Comparison of ENCODE assay signal across 1 cellular context in the genomic region with DNA sequence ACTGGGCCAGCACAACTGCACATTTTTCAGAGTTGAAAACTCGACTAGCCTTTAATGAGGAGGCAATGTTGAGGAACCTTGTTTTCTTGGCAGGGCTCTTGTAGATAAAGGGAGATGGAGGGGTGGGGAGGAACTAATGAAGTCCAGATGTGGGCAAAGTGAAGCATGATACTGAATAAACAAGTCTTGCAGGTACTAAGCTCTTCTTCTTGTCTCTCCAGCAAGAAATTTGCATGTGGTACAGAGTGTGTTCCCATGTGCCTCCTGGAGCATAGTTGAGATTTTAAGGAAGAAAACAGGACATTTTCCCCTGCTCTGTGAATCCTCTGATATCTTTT.
TF ChIP-seq lines count a peak whose summit lies in the region.

No MANE protein-coding gene starts in this region.

TF ChIP-seq in HEK293, 187 proteins besides CTCF, POLR2A, EP300 and RAD21 (continued from another document):
- TF ChIP-seq, protein P1, sequence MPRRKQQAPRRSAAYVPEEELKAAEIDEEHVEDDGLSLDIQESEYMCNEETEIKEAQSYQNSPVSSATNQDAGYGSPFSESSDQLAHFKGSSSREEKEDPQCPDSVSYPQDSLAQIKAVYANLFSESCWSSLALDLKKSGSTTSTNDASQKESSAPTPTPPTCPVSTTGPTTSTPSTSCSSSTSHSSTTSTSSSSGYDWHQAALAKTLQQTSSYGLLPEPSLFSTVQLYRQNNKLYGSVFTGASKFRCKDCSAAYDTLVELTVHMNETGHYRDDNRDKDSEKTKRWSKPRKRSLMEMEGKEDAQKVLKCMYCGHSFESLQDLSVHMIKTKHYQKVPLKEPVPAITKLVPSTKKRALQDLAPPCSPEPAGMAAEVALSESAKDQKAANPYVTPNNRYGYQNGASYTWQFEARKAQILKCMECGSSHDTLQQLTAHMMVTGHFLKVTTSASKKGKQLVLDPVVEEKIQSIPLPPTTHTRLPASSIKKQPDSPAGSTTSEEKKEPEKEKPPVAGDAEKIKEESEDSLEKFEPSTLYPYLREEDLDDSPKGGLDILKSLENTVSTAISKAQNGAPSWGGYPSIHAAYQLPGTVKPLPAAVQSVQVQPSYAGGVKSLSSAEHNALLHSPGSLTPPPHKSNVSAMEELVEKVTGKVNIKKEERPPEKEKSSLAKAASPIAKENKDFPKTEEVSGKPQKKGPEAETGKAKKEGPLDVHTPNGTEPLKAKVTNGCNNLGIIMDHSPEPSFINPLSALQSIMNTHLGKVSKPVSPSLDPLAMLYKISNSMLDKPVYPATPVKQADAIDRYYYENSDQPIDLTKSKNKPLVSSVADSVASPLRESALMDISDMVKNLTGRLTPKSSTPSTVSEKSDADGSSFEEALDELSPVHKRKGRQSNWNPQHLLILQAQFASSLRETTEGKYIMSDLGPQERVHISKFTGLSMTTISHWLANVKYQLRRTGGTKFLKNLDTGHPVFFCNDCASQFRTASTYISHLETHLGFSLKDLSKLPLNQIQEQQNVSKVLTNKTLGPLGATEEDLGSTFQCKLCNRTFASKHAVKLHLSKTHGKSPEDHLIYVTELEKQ (tag by site-specific recombination; IDR thresholded peaks at IDR 0.05; ENCODE audit: borderline replicate concordance), result peak; percentile 72; the same call in 1 of the 2 replicates
- no peak for TF ChIP-seq ZNF660 (tag by site-specific recombination; IDR thresholded peaks at IDR 0.05)
- no peak for TF ChIP-seq ZNF488 (tag by site-specific recombination; IDR thresholded peaks at IDR 0.05)
- no peak for TF ChIP-seq ZNF48 (tag by site-specific recombination; IDR thresholded peaks at IDR 0.05)
- TF ChIP-seq ZBTB1 (tag by site-specific recombination; IDR thresholded peaks at IDR 0.05), result no peak
- TF ChIP-seq, protein P2, sequence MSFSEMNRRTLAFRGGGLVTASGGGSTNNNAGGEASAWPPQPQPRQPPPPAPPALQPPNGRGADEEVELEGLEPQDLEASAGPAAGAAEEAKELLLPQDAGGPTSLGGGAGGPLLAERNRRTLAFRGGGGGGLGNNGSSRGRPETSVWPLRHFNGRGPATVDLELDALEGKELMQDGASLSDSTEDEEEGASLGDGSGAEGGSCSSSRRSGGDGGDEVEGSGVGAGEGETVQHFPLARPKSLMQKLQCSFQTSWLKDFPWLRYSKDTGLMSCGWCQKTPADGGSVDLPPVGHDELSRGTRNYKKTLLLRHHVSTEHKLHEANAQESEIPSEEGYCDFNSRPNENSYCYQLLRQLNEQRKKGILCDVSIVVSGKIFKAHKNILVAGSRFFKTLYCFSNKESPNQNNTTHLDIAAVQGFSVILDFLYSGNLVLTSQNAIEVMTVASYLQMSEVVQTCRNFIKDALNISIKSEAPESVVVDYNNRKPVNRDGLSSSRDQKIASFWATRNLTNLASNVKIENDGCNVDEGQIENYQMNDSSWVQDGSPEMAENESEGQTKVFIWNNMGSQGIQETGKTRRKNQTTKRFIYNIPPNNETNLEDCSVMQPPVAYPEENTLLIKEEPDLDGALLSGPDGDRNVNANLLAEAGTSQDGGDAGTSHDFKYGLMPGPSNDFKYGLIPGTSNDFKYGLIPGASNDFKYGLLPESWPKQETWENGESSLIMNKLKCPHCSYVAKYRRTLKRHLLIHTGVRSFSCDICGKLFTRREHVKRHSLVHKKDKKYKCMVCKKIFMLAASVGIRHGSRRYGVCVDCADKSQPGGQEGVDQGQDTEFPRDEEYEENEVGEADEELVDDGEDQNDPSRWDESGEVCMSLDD (tag by site-specific recombination; IDR thresholded peaks at IDR 0.05), result no peak
- 0 out of 2 replicates have a peak, but pooled peaks have one; percentile 24 for TF ChIP-seq ZNF629 (tag by site-specific recombination; IDR thresholded peaks at IDR 0.05)
- TF ChIP-seq ZSCAN16 (tag by site-specific recombination; IDR thresholded peaks at IDR 0.05), result no peak
- TF ChIP-seq, protein P3, sequence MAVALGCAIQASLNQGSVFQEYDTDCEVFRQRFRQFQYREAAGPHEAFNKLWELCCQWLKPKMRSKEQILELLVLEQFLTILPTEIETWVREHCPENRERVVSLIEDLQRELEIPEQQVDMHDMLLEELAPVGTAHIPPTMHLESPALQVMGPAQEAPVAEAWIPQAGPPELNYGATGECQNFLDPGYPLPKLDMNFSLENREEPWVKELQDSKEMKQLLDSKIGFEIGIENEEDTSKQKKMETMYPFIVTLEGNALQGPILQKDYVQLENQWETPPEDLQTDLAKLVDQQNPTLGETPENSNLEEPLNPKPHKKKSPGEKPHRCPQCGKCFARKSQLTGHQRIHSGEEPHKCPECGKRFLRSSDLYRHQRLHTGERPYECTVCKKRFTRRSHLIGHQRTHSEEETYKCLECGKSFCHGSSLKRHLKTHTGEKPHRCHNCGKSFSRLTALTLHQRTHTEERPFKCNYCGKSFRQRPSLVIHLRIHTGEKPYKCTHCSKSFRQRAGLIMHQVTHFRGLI (tag by site-specific recombination; IDR thresholded peaks at IDR 0.05), result 0 out of 2 replicates have a peak, but pooled peaks have one; percentile 12
- TF ChIP-seq ZNF792 (tag by site-specific recombination; IDR thresholded peaks at IDR 0.05), result no peak
- TF ChIP-seq ZNF658 (tag by site-specific recombination; IDR thresholded peaks at IDR 0.05), result no peak
- TF ChIP-seq ZFP41 (tag by site-specific recombination; IDR thresholded peaks at IDR 0.05; ENCODE audit: borderline replicate concordance), result no peak
- TF ChIP-seq ZNF580 (tag by site-specific recombination; IDR thresholded peaks at IDR 0.05), result no peak
- peak; percentile 94 for TF ChIP-seq WT1 (tag by site-specific recombination; IDR thresholded peaks at IDR 0.05)
- TF ChIP-seq ZBTB44 (tag by site-specific recombination; IDR thresholded peaks at IDR 0.05), result peak; percentile 63
- TF ChIP-seq ZNF157 (tag by site-specific recombination; IDR thresholded peaks at IDR 0.05), result no peak
- 0 out of 2 replicates have a peak, but pooled peaks have one; percentile 14 for TF ChIP-seq ZSCAN23 (tag by site-specific recombination; IDR thresholded peaks at IDR 0.05)
- TF ChIP-seq, protein P4, sequence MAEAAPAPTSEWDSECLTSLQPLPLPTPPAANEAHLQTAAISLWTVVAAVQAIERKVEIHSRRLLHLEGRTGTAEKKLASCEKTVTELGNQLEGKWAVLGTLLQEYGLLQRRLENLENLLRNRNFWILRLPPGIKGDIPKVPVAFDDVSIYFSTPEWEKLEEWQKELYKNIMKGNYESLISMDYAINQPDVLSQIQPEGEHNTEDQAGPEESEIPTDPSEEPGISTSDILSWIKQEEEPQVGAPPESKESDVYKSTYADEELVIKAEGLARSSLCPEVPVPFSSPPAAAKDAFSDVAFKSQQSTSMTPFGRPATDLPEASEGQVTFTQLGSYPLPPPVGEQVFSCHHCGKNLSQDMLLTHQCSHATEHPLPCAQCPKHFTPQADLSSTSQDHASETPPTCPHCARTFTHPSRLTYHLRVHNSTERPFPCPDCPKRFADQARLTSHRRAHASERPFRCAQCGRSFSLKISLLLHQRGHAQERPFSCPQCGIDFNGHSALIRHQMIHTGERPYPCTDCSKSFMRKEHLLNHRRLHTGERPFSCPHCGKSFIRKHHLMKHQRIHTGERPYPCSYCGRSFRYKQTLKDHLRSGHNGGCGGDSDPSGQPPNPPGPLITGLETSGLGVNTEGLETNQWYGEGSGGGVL (tag by site-specific recombination; IDR thresholded peaks at IDR 0.05), result peak; percentile 65
- TF ChIP-seq IKZF3 (tag by site-specific recombination; IDR thresholded peaks at IDR 0.05), result 0 out of 2 replicates have a peak, but pooled peaks have one; percentile 8
- TF ChIP-seq OVOL3 (tag by site-specific recombination; IDR thresholded peaks at IDR 0.05), result peak; percentile 67
- peak; percentile 60; the same call in 1 of the 2 replicates for TF ChIP-seq ZXDB (tag by site-specific recombination; IDR thresholded peaks at IDR 0.05)
- TF ChIP-seq ZNF24 (tag by site-specific recombination; IDR thresholded peaks at IDR 0.05), result 0 out of 2 replicates have a peak, but pooled peaks have one; percentile 64
- no peak for TF ChIP-seq ZNF292 (tag by site-specific recombination; IDR thresholded peaks at IDR 0.05; ENCODE audit: borderline replicate concordance, low read depth)
- no peak for TF ChIP-seq ZNF544 (tag by site-specific recombination; IDR thresholded peaks at IDR 0.05)
- no peak for TF ChIP-seq SP2 (tag by site-specific recombination; IDR thresholded peaks at IDR 0.05)
- no peak for TF ChIP-seq ZNF10 (tag by site-specific recombination; IDR thresholded peaks at IDR 0.05)
- no peak for TF ChIP-seq ZNF266 (tag by site-specific recombination; IDR thresholded peaks at IDR 0.05; ENCODE audit: low read depth)
- TF ChIP-seq KLF8 (tag by site-specific recombination; IDR thresholded peaks at IDR 0.05), result peak; percentile 33; the same call in 1 of the 2 replicates
- 0 out of 2 replicates have a peak, but pooled peaks have one; percentile 2 for TF ChIP-seq GLIS1 (tag by site-specific recombination; IDR thresholded peaks at IDR 0.05)
- TF ChIP-seq ZNF510 (tag by site-specific recombination; IDR thresholded peaks at IDR 0.05; ENCODE audit: insufficient replicate concordance), result no peak
- TF ChIP-seq ZNF677 (tag by site-specific recombination; IDR thresholded peaks at IDR 0.05), result no peak
- TF ChIP-seq ZNF184 (tag by site-specific recombination; IDR thresholded peaks at IDR 0.05), result no peak
- no peak for TF ChIP-seq SP3 (tag by site-specific recombination; IDR thresholded peaks at IDR 0.05)
- peak; percentile 23; the same call in 1 of the 2 replicates for TF ChIP-seq ZNF843 (tag by site-specific recombination; IDR thresholded peaks at IDR 0.05)
